In the genomic region with DNA sequence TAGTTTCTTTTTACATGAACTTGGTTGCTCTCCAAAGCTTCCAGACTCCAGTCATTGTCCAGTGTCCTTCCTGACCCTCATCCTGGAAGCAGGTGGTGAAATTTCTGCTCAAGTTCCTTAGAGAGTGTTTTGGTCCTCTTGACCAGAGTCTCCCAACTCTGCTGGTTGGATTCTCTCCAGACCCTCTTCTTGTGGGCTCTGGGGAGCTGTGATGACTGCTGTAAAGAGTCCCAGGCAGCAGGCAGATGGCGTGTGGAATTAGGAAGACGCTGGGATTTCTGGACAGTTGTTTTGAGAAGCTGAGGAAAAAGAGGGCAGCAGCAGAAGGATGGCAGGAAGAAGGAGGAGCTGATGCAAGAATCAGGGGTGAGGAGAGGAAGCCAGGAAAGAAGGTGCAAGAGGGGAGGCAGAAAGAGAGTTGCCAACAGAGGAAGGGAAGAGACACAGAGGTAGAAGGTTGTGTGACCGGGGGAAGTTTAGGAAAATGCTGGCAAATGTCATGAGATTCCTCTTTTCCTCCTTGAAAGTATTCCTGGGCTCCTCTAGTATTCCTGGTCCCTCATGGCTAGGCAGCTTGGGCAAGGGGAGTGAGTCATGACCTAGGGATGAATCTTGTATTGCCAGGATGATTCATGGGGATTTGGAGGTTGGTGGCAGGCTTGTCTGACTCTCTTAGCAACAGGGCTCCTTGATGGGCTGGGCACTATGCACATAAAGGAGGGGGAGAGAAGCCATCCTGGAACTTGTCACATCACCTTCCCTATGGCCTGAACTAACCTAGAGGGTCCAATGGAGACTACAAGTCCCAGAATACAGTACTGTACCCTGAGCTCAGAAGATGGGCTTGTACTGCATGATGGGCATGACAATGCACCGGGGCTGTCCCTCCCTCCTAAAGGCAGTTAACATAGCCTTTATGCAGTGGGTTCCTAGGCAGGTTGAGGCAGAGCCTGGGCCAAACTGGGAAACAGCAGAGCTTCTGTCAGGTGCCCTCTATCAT, we compare ENCODE assay signal across 13 cellular contexts. TPM values are rescaled to one million over a fixed set of nuclear protein-coding genes. Genes with fewer than 3 reads are reported as not detected.
A peak's percentile ranks its signal among the peaks of the same experiment; 100 is the strongest.
DNase-seq lines count a peak whose midpoint lies in the region; ATAC-seq, FAIRE-seq and TF ChIP-seq lines count a peak whose summit lies in the region.
"Had no signal": no experiment of that assay in that cellular context is flagged by ENCODE, and none has a peak within 500 bp of the region (broad histone marks: within the 10 kb centered on the region; RNA-seq: fewer than 3 reads in every experiment).

No MANE protein-coding gene starts in this region.

- H3K36me3 Mint-ChIP-seq in GM23338 (ENCODE audit: low read depth): no peaks in the 10 kb centered on the region
- H3K36me3 Mint-ChIP-seq: activated naive CD4-positive, alpha-beta T cell treated with anti-CD3 and anti-CD28 coated beads, Interleukin-2, amount 50 U/mL, for 72 hours; stimulated activated memory B cell treated with anti-CD40 and anti-IgM and Interleukin-4, amounts not matched to agents 10 μg/mL and 1 μg/mL and 100 μg/mL, for 72 hours had no signal

- FAIRE-seq in bronchial epithelial cell (lab: Jason Lieb, UNC): peak; percentile 70

- no peak overlapping the region; the same call in 1 of the 2 replicates for H2AFZ ChIP-seq in GM23338
- no peak overlapping the region for H2AFZ ChIP-seq in trophoblast cell (ENCODE audit: insufficient read depth, low read length, poor library complexity)

- H3F3A ChIP-seq in GM23338 (replicated peaks; ENCODE audit: low read depth): no peaks in the 10 kb centered on the region

- H3K18ac ChIP-seq in trophoblast cell (ENCODE audit: low read length): no peak overlapping the region

- ATAC-seq in GM23338 (peak; percentile 14), GM21390 (IDR thresholded peaks at IDR 0.05; ENCODE audit: unreplicated experiment) (no peak)
- ATAC-seq: activated CD4-positive, alpha-beta T cell treated with anti-CD3 and anti-CD28 coated beads for 36 hours; stimulated activated memory B cell treated with anti-CD40 and anti-IgM and Interleukin-4, amounts not matched to agents 10 μg/mL and 1 μg/mL and 100 μg/mL, for 72 hours had no signal

- H3K27me3 ChIP-seq in GM23338 (ENCODE audit: insufficient read depth) (peaks cover 49% of the 10 kb centered on the region), bronchial epithelial cell (ENCODE audit: control insufficient read depth, insufficient read depth, low read length) (peaks cover 28% of the 10 kb centered on the region), trophoblast cell (ENCODE audit: insufficient read depth, low read length) (peaks cover 20% of the 10 kb centered on the region)

- H4K91ac ChIP-seq in trophoblast cell (ENCODE audit: low read depth, low read length): no peak overlapping the region

- no peak overlapping the region for H3K14ac ChIP-seq in trophoblast cell (ENCODE audit: low read length)

- H3K79me2 ChIP-seq in GM23338 (replicated peaks; ENCODE audit: insufficient read depth) (no peaks in the 10 kb centered on the region), trophoblast cell (ENCODE audit: control insufficient read depth, insufficient read depth, low read length, poor library complexity) (no peaks in the 10 kb centered on the region)

- no peak overlapping the region; the same call in 2 of the 3 replicates for H3K4me3 Mint-ChIP-seq in GM23338
- H3K4me3 Mint-ChIP-seq: activated CD4-positive, alpha-beta T cell treated with anti-CD3 and anti-CD28 coated beads for 36 hours; nephron; stimulated activated memory B cell treated with anti-CD40 and anti-IgM and Interleukin-4, amounts not matched to agents 10 μg/mL and 1 μg/mL and 100 μg/mL, for 72 hours had no signal

- no peak overlapping the region for H2BK5ac ChIP-seq in trophoblast cell (ENCODE audit: low read depth, low read length, poor library complexity)

- H3K4me3 ChIP-seq in GM23338 (no peak overlapping the region), bronchial epithelial cell (ENCODE audit: low read depth, low read length) (no peak overlapping the region), trophoblast cell (ENCODE audit: low read depth, low read length) (no peak overlapping the region)

- H3K4me1 ChIP-seq in GM23338 (ENCODE audit: insufficient read depth): peaks cover 73% of the 10 kb centered on the region
- H3K4me1 ChIP-seq in trophoblast cell (ENCODE audit: control insufficient read depth in 1 of 2, insufficient read depth in 2 of 2, low read length in 2 of 2): no peaks in the 10 kb centered on the region

- H2BK12ac ChIP-seq in trophoblast cell (ENCODE audit: low read length): no peak overlapping the region

- peaks cover 39% of the 10 kb centered on the region for H3K27me3 Mint-ChIP-seq in GM23338 (ENCODE audit: insufficient read depth, low read depth, poor library complexity)

- no peak overlapping the region for H3K27ac Mint-ChIP-seq in GM23338
- H3K27ac Mint-ChIP-seq: activated CD4-positive, alpha-beta T cell treated with anti-CD3 and anti-CD28 coated beads for 36 hours; activated naive CD4-positive, alpha-beta T cell treated with anti-CD3 and anti-CD28 coated beads, Interleukin-2, amount 50 U/mL, for 72 hours; nephron; stimulated activated memory B cell treated with anti-CD40 and anti-IgM and Interleukin-4, amounts not matched to agents 10 μg/mL and 1 μg/mL and 100 μg/mL, for 72 hours had no signal

- H3K36me3 ChIP-seq in GM23338 (ENCODE audit: insufficient read depth) (no peaks in the 10 kb centered on the region), bronchial epithelial cell (ENCODE audit: control insufficient read depth, insufficient read depth, low read length) (no peaks in the 10 kb centered on the region), trophoblast cell (ENCODE audit: control insufficient read depth in 1 of 2, insufficient read depth in 2 of 2, low read length in 2 of 2) (no peaks in the 10 kb centered on the region)

- no peak overlapping the region for H3K9ac ChIP-seq in trophoblast cell (ENCODE audit: low read length)

- TF ChIP-seq CTCF in GM23338 (conservative IDR thresholded peaks at IDR 0.05; ENCODE audit: low read depth in 2 of 2) (no peak), bronchial epithelial cell (IDR thresholded peaks at IDR 0.05; ENCODE audit: insufficient read depth, low read length, severe bottlenecking) (no peak)

- peaks cover 66% of the 10 kb centered on the region for H3K4me1 Mint-ChIP-seq in GM23338

- no peaks in the 10 kb centered on the region for H4K20me1 ChIP-seq in GM23338 (replicated peaks; ENCODE audit: insufficient read depth)

- H3K4me2 ChIP-seq in GM23338 (0 out of 2 replicates have a peak overlapping the region, but pooled peaks have one; percentile 20), trophoblast cell (ENCODE audit: low read length) (no peak overlapping the region)

- no peak overlapping the region for H4K8ac ChIP-seq in trophoblast cell (ENCODE audit: low read depth, low read length)

- no peak overlapping the region for H2BK120ac ChIP-seq in trophoblast cell (ENCODE audit: insufficient read depth, low read length, poor library complexity)

- H3K23ac ChIP-seq in trophoblast cell (ENCODE audit: low read length): no peak overlapping the region

- DNase-seq in GM23338 (ENCODE audit: low spot score) (no peak), NCI-H226 (peak; percentile 76), bronchial epithelial cell (ENCODE audit: low read depth) (peak; percentile 91), trophoblast cell (peak; percentile 65 to 71), amygdala (lab: John Stamatoyannopoulos, UW) (no peak)
- DNase-seq in stimulated activated naive CD4-positive, alpha-beta T cell treated with Interleukin-2 at 50 U/mL for 16 hours (lab: John Stamatoyannopoulos, UW): no peak
- DNase-seq: activated CD4-positive, alpha-beta T cell treated with anti-CD3 and anti-CD28 coated beads for 36 hours; NCI-H1930 had no signal

- no CpG with 5 or more reads among the region's 4 CpGs for WGBS in trophoblast cell (ENCODE audit: extremely low coverage, insufficient coverage, insufficient read length)

- H3K9me3 ChIP-seq in trophoblast cell (ENCODE audit: insufficient read depth, low read depth, low read length): no peaks in the 10 kb centered on the region

- no peak overlapping the region for H3K4ac ChIP-seq in trophoblast cell (ENCODE audit: low read depth, low read length)

- no peak overlapping the region for H4K12ac ChIP-seq in trophoblast cell (ENCODE audit: low read depth, low read length)

- no peak overlapping the region for H2AK5ac ChIP-seq in trophoblast cell (ENCODE audit: low read length)

- H3K9me3 Mint-ChIP-seq in GM23338: no peaks in the 10 kb centered on the region; the same call in 2 of the 3 replicates
- H3K9me3 Mint-ChIP-seq: activated naive CD4-positive, alpha-beta T cell treated with anti-CD3 and anti-CD28 coated beads, Interleukin-2, amount 50 U/mL, for 72 hours; nephron; stimulated activated memory B cell treated with anti-CD40 and anti-IgM and Interleukin-4, amounts not matched to agents 10 μg/mL and 1 μg/mL and 100 μg/mL, for 72 hours had no signal

- no peaks in the 10 kb centered on the region for H3K79me1 ChIP-seq in trophoblast cell (ENCODE audit: low read length)

- no peaks in the 10 kb centered on the region for H3K9me2 ChIP-seq in GM23338 (ENCODE audit: insufficient read depth)

- H3K27ac ChIP-seq in GM23338 (ENCODE audit: low read depth) (no peak overlapping the region), trophoblast cell (ENCODE audit: low read depth, low read length) (no peak overlapping the region)

TF ChIP-seq in GM23338, 12 proteins besides CTCF, POLR2A, EP300 and RAD21 (continues in another document):
- TF ChIP-seq STAT1 (IDR thresholded peaks at IDR 0.05; ENCODE audit: unreplicated experiment): no peak

RNA-seq across cellular contexts. Expression of gene SEZ6, which starts 1.9 kb away (rescaled TPM):
- 3.1 and 6.5 TPM in 2 replicates for total RNA-seq in GM23338 (2014; rRNA removed; shearing (Covaris generic))
- polyA plus RNA-seq in GM23338 (2016; fragmentation: Nextera tagmentation; extraction: Ambion mirVana): 1.0 TPM in 2 replicates
- total RNA-seq in bronchial epithelial cell: not detected in 2 replicates
- 0.11 and 0.18 TPM in 2 replicates for polyA plus RNA-seq in trophoblast cell (2013)
- total RNA-seq: activated CD4-positive, alpha-beta T cell treated with anti-CD3 and anti-CD28 coated beads for 36 hours; G401 had no signal

RNA-seq across cellular contexts. Expression of gene PIPOX, which starts 35.2 kb away (rescaled TPM):
- total RNA-seq in GM23338 (2014; rRNA removed; shearing (Covaris generic)): 34.6 and 42.8 TPM in 2 replicates
- polyA plus RNA-seq in GM23338 (2016; fragmentation: Nextera tagmentation; extraction: Ambion mirVana): 22.2 and 22.6 TPM in 2 replicates
- 0.26 and 1.4 TPM in 2 replicates for total RNA-seq in bronchial epithelial cell
- polyA plus RNA-seq in trophoblast cell (2013): 0.37 and 0.40 TPM in 2 replicates
- total RNA-seq: G401 had no signal

RNA-seq across cellular contexts. Expression of gene PHF12, which starts 56.4 kb away (rescaled TPM):
- total RNA-seq in GM23338 (2014; rRNA removed; shearing (Covaris generic)): 41.0 and 45.4 TPM in 2 replicates
- 19.7 and 20.8 TPM in 2 replicates for polyA plus RNA-seq in GM23338 (2016; fragmentation: Nextera tagmentation; extraction: Ambion mirVana)
- 5.4 and 7.1 TPM in 2 replicates for total RNA-seq in bronchial epithelial cell
- 18.5 and 19.8 TPM in 2 replicates for polyA plus RNA-seq in trophoblast cell (2013)

Comparison
In these comparisons a context has a peak if more than half of its experiments do, and no peak if none do; other contexts are left out.
1. DNase-seq: peak in NCI-H226 (single experiment), bronchial epithelial cell (single experiment) and trophoblast cell (2 of 2); none in GM23338 (single experiment), stimulated activated naive CD4-positive, alpha-beta T cell treated with Interleukin-2 at 50 U/mL for 16 hours (single experiment) and amygdala (0 of 56).
2. RNA of gene PIPOX, which starts 35.2 kb away (total RNA-seq): 34.6 to 42.8 TPM in GM23338; 0.26 to 1.4 TPM in bronchial epithelial cell; every median in the first group is over 10 times any median in the second.